25 cellular contexts compared by ENCODE assay signal in the genomic region with DNA sequence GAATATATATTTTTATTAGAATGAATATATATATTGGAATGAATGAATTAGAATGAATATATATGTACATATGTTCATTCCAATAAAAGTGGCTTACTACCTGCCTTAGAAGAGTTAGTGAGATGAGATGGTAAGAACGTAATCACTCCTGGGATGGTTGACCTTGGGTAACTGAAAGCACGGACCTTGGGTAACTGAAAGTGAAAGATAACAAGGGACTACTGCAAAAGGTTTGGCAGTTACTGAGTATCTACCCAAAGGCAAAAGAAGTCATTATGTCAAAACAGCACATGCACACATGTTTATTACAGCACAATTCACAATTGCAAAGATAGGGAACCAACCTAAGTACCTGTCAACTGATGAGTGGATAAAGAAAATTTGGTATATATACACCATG. TPM values are rescaled to one million over a fixed set of nuclear protein-coding genes. Genes with fewer than 3 reads are reported as not detected.
"Had no signal": no experiment of that assay in that cellular context is flagged by ENCODE, and none has a peak within 500 bp of the region (broad histone marks: within the 10 kb centered on the region; RNA-seq: fewer than 3 reads in every experiment).

No MANE protein-coding gene starts in this region.

- H3K4me3 ChIP-seq: K562, PC-9, Peyer's patch, SJCRH30 had no signal

- H3K4me2 ChIP-seq: KMS-11, PC-9 had no signal

- DNase-seq: Kasumi-1, MV-4-11, NCI-H1048, NCI-H1105, NCI-H1417, NCI-H1436 treated with DMSO at 0.1 percent for 48 hours, NCI-H1694, NCI-H187 treated with DMSO at 0.1 percent for 48 hours, NCI-H2029 treated with DMSO at 0.1 percent for 48 hours, NCI-H2171 treated with DMSO at 0.1 percent for 48 hours, NCI-H524, NCI-H526 treated with DMSO at 0.1 percent for 48 hours, NCI-H748 treated with DMSO at 0.1 percent for 48 hours, PC-9, Peyer's patch, SHP77 treated with DMSO at 0.1 percent for 48 hours, SJCRH30, T-helper 1 cell had no signal

- H2AFZ ChIP-seq: PC-9 had no signal

- H3K36me3 ChIP-seq: Peyer's patch, SJCRH30 had no signal

- H3K4me1 ChIP-seq: Peyer's patch, SJCRH30 had no signal

- ATAC-seq: HepG2, K562, Right ventricle myocardium inferior, SK-N-SH treated with all-trans-retinoic acid at 6 μM for 48 hours had no signal

- H3K27me3 ChIP-seq: Peyer's patch, SJCRH30 had no signal

- H3K9me3 ChIP-seq: Peyer's patch, SJCRH30 had no signal

- H3K9ac ChIP-seq: KMS-11 had no signal

- H3K27ac ChIP-seq: KMS-11, PC-9, Peyer's patch, SJCRH30 had no signal

RNA-seq across cellular contexts. Expression of a gene that starts 16.5 kb away (rescaled TPM):
- total RNA-seq: K562, OCI-LY7 had no signal
- polyA plus RNA-seq: IgD-negative memory B cell had no signal
